Comparison of ENCODE assay signal across 13 cellular contexts in the genomic region with DNA sequence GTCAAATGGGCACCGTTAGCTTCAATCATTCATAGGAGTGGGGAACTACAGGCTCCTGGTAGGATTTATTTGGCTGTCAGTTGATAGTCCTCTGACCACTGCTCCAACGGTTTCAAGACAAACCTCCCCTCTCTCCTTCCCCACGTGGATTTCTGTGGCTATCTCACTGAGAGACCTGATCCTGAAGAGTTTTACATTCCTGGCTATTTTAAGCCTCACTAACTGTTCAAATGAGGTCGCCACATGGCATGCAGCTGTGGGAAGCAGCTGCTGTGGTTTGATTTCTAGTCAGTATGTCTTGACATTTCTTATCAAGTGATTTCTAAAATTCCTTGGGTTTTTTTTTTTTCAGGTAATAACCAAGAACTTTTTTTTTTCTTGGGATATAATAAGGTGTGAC. TPM values are rescaled to one million over a fixed set of nuclear protein-coding genes. Genes with fewer than 3 reads are reported as not detected.
DNase-seq lines count a peak whose midpoint lies in the region; ATAC-seq and TF ChIP-seq lines count a peak whose summit lies in the region.
"Had no signal": no experiment of that assay in that cellular context is flagged by ENCODE, and none has a peak within 500 bp of the region (broad histone marks: within the 10 kb centered on the region; RNA-seq: fewer than 3 reads in every experiment).

No MANE protein-coding gene starts in this region.

- no peak overlapping the region for H3K4me3 Mint-ChIP-seq in stimulated activated naive B cell treated with anti-CD40 and anti-IgM and Interleukin-4, amounts not matched to agents 10 μg/mL and 1 μg/mL and 100 μg/mL, for 72 hours
- H3K4me3 Mint-ChIP-seq: nephron progenitor cell had no signal

- no peaks in the 10 kb centered on the region for H3K9me3 ChIP-seq in cardiac muscle cell (ENCODE audit: low read depth)
- no peaks in the 10 kb centered on the region for H3K9me3 ChIP-seq in SK-N-SH
- H3K9me3 ChIP-seq: BE2C had no signal

- H3F3A ChIP-seq in SK-N-SH (replicated peaks; ENCODE audit: insufficient read depth), result no peaks in the 10 kb centered on the region

- TF ChIP-seq RAD21 in SK-N-SH (IDR thresholded peaks at IDR 0.05; ENCODE audit: low read length), result no peak

- H3K27ac ChIP-seq in cardiac muscle cell (peak overlapping the region; percentile 88), SK-N-SH (ENCODE audit: low read depth in 2 of 2, low read length in 1 of 2) (no peak overlapping the region)

- H3K27me3 Mint-ChIP-seq in stimulated activated naive B cell treated with anti-CD40 and anti-IgM and Interleukin-4, amounts not matched to agents 10 μg/mL and 1 μg/mL and 100 μg/mL, for 72 hours, result peaks cover 0 to 8% of the 10 kb centered on the region in 2 donors

- no peaks in the 10 kb centered on the region for H3K9me2 ChIP-seq in SK-N-SH

- H3K4me1 ChIP-seq in cardiac muscle cell (ENCODE audit: low read depth) (peaks cover 30% of the 10 kb centered on the region), SK-N-SH (ENCODE audit: control insufficient read depth in 1 of 2, insufficient read depth in 2 of 2, low read depth in 1 of 2, low read length in 1 of 2) (peaks cover 4 to 8% of the 10 kb centered on the region in 2 experiments; a peak in 2 of 4 replicates)
- H3K4me1 ChIP-seq: BE2C had no signal

- H4K20me1 ChIP-seq in SK-N-SH (ENCODE audit: insufficient read depth), result no peaks in the 10 kb centered on the region

- H3K4me3 ChIP-seq in cardiac muscle cell (no peak overlapping the region), SK-N-SH (ENCODE audit: low read depth in 2 of 2, low read length in 1 of 2) (no peak overlapping the region), fibroblast of pulmonary artery (replicated peaks; ENCODE audit: low read depth, low read length) (no peak overlapping the region)

- TF ChIP-seq CTCF in cardiac muscle cell (IDR thresholded peaks at IDR 0.05; ENCODE audit: low read depth, low read length), result no peak
- TF ChIP-seq CTCF in SK-N-SH (IDR thresholded peaks at IDR 0.05), result no peak
- no peak for TF ChIP-seq CTCF in fibroblast of pulmonary artery (IDR thresholded peaks at IDR 0.05; ENCODE audit: low read length, missing control alignments)

- no peak overlapping the region for H3K4me2 ChIP-seq in SK-N-SH

- H3K4me1 Mint-ChIP-seq in stimulated activated naive B cell treated with anti-CD40 and anti-IgM and Interleukin-4, amounts not matched to agents 10 μg/mL and 1 μg/mL and 100 μg/mL, for 72 hours, result peaks cover 44 to 82% of the 10 kb centered on the region in 2 donors

- H3K27me3 ChIP-seq in cardiac muscle cell (no peaks in the 10 kb centered on the region), SK-N-SH (ENCODE audit: insufficient read depth) (no peaks in the 10 kb centered on the region)
- H3K27me3 ChIP-seq: BE2C had no signal

- H3K36me3 ChIP-seq in cardiac muscle cell (no peaks in the 10 kb centered on the region), SK-N-SH (replicated peaks in 1 of 2; ENCODE audit: control insufficient read depth in 1 of 2, insufficient read depth in 2 of 2, low read length in 1 of 2) (no peaks in the 10 kb centered on the region)
- H3K36me3 ChIP-seq: BE2C had no signal

- TF ChIP-seq EP300 in SK-N-SH (IDR thresholded peaks at IDR 0.05; ENCODE audit: borderline replicate concordance in 1 of 2, low read depth in 1 of 2, low read length in 1 of 2), result no peak

- WGBS in SK-N-SH (ENCODE audit: low lambda C conversion rate), result 30% methylated on average over 4 of the region's 4 CpGs

- H3K9me3 Mint-ChIP-seq in stimulated activated naive B cell treated with anti-CD40 and anti-IgM and Interleukin-4, amounts not matched to agents 10 μg/mL and 1 μg/mL and 100 μg/mL, for 72 hours, result no peaks in the 10 kb centered on the region
- H3K9me3 Mint-ChIP-seq: nephron progenitor cell had no signal

- CTCF ChIA-PET in SK-N-SH (lab: Yijun Ruan, JAX), result interaction anchor here (1.3 kb wide), 1 partner anchor 8 kb away, joined by 4 read pairs; no protein-coding TSS in a partner anchor

- no peak overlapping the region for H3K9ac ChIP-seq in SK-N-SH

- POLR2A ChIA-PET in SK-N-SH (lab: Yijun Ruan, JAX), result interaction anchor here (0.7 kb wide), 1 partner anchor 377 kb away, joined by 4 read pairs; no protein-coding TSS in a partner anchor

- peak overlapping the region; percentile 95 for H3K27ac Mint-ChIP-seq in stimulated activated naive B cell treated with anti-CD40 and anti-IgM and Interleukin-4, amounts not matched to agents 10 μg/mL and 1 μg/mL and 100 μg/mL, for 72 hours
- H3K27ac Mint-ChIP-seq: nephron progenitor cell had no signal

- no peak overlapping the region for H2AFZ ChIP-seq in SK-N-SH (ENCODE audit: low read depth)

- ATAC-seq in stimulated activated naive B cell treated with anti-CD40 and anti-IgM and Interleukin-4, amounts not matched to agents 10 μg/mL and 1 μg/mL and 100 μg/mL, for 72 hours (replicated peaks), result no peak
- no peak for ATAC-seq in HG02852 (IDR thresholded peaks at IDR 0.05; ENCODE audit: unreplicated experiment)
- no peak for ATAC-seq in HG03565 (IDR thresholded peaks at IDR 0.05; ENCODE audit: unreplicated experiment)

- intact Hi-C loops in cardiac septum (cut with DNase I), result no loop called here

- DNase-seq in cardiac muscle cell (ENCODE audit: low read depth in 1 of 2, low spot score in 1 of 2) (peak; percentile 52 to 86), cardiac septum (ENCODE audit: low spot score) (no peak), SK-N-SH (no peak), fibroblast of pulmonary artery (ENCODE audit: low read depth) (peak; percentile 25)
- DNase-seq in stimulated activated naive B cell treated with anti-CD40 and anti-IgM and Interleukin-4, amounts not matched to agents 10 μg/mL and 1 μg/mL and 100 μg/mL, for 72 hours, result no peak
- no peak for DNase-seq in activated CD8-positive, alpha-beta memory T cell treated with anti-CD3 and anti-CD28 coated beads for 24 hours
- DNase-seq: activated CD8-positive, alpha-beta memory T cell treated with anti-CD3 and anti-CD28 coated beads, Interleukin-2, amount 50 U/mL, for 48 hours; BE2C; nephron progenitor cell; NK-92 treated with Interleukin-12 subunit alpha and Interleukin-12 subunit beta, amount 100 ng/mL, for 24 hours; stimulated activated CD4-positive, alpha-beta T cell treated with anti-CD3 and anti-CD28 coated beads, Interleukin-12 subunit alpha, Interleukin-12 subunit beta, amount 100 ng/mL, for 4 hours had no signal

- H3K36me3 Mint-ChIP-seq in stimulated activated naive B cell treated with anti-CD40 and anti-IgM and Interleukin-4, amounts not matched to agents 10 μg/mL and 1 μg/mL and 100 μg/mL, for 72 hours, result peaks cover 2 to 16% of the 10 kb centered on the region in 2 donors

- no peaks in the 10 kb centered on the region for H3K79me2 ChIP-seq in SK-N-SH (ENCODE audit: insufficient read depth)

TF ChIP-seq in SK-N-SH, 30 proteins besides CTCF, POLR2A, EP300 and RAD21:
- TF ChIP-seq MEF2A (IDR thresholded peaks at IDR 0.05; ENCODE audit: borderline replicate concordance, low read depth), result peak; percentile 77
- TF ChIP-seq TCF12 (IDR thresholded peaks at IDR 0.05), result peak; percentile 90
- TF ChIP-seq FOSL2 (IDR thresholded peaks at IDR 0.05; ENCODE audit: borderline replicate concordance, low read depth), result no peak
- TF ChIP-seq, protein P1, sequence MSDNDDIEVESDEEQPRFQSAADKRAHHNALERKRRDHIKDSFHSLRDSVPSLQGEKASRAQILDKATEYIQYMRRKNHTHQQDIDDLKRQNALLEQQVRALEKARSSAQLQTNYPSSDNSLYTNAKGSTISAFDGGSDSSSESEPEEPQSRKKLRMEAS (IDR thresholded peaks at IDR 0.05; ENCODE audit: low read depth), result peak; percentile 78

RNA-seq across cellular contexts. Expression of a gene that starts 38.3 kb away (rescaled TPM):
- total RNA-seq in cardiac muscle cell (1.7 and 3.5 TPM in 2 replicates), cardiac septum (1.5 TPM)
- polyA plus RNA-seq in cardiac muscle cell (1.2 and 2.5 TPM in 2 replicates), SK-N-SH (2012; rRNA removed) (1.0 and 1.4 TPM in 2 replicates)
- polyA plus RNA-seq in SK-N-SH (2012; cell fraction: cytosol; rRNA removed), result 1.3 and 2.0 TPM in 2 replicates
- polyA plus RNA-seq in SK-N-SH (2012; cell fraction: nucleus; rRNA removed), result 2.4 and 2.9 TPM in 2 replicates

Comparison
In these comparisons a context has a peak if more than half of its experiments do, and no peak if none do; other contexts are left out.
1. DNase-seq: peak in cardiac muscle cell (2 of 2) and fibroblast of pulmonary artery (single experiment); none in cardiac septum (single experiment), SK-N-SH (single experiment), stimulated activated naive B cell treated with anti-CD40 and anti-IgM and Interleukin-4, amounts not matched to agents 10 μg/mL and 1 μg/mL and 100 μg/mL, for 72 hours (single experiment) and activated CD8-positive, alpha-beta memory T cell treated with anti-CD3 and anti-CD28 coated beads for 24 hours (single experiment).